Comparison of ENCODE assay signal across 1 cellular context in the genomic region with DNA sequence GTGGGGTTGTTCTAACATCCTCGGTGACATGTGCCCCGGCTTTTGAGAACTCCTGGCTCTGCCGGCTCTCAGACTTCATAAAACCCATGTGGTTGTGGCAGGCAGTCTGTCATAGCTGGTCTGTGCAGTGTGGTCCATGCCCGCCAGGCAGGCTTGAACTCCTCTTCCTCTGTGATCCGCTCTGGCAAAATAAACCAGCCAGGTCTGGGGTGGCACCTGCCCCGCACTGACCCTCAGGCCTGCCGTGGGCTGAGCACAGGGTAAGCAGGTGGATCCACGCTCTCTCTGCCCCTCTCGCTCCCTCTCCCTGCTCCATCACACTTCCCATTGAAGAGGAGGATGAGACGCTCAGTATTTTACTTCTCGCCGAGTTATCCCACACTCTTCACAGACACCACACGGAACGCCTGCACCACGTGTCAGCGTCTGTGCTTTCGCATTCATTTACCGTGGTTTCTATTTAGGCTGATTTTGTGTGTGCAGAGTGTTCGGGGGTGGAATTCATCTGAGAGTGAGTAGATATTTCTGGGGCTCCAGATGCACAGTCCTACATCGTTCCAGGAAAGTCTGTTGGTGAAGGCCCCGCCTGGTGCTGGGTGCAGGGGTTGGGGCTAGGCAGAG.
TF ChIP-seq lines count a peak whose summit lies in the region.

No MANE protein-coding gene starts in this region.

TF ChIP-seq in HepG2, 621 proteins besides CTCF, POLR2A, EP300 and RAD21:
- TF ChIP-seq SPEN (CRISPR knock-in tag; IDR thresholded peaks at IDR 0.05; ENCODE audit: low read depth) (no peak), MTA1 (CRISPR knock-in tag; IDR thresholded peaks at IDR 0.05; ENCODE audit: borderline replicate concordance) (no peak), ZNF136 (CRISPR knock-in tag; IDR thresholded peaks at IDR 0.05; ENCODE audit: low read depth) (no peak), HNF4A (CRISPR knock-in tag; IDR thresholded peaks at IDR 0.05) (no peak), ZNF44 (CRISPR knock-in tag; IDR thresholded peaks at IDR 0.05) (no peak), ZKSCAN5 (CRISPR knock-in tag; IDR thresholded peaks at IDR 0.05) (no peak), SAFB2 (CRISPR knock-in tag; IDR thresholded peaks at IDR 0.05; ENCODE audit: borderline replicate concordance, low read depth) (no peak), MXD4 (CRISPR knock-in tag; IDR thresholded peaks at IDR 0.05) (no peak), ISX (CRISPR knock-in tag; conservative IDR thresholded peaks at IDR 0.05) (no peak), HOXD1 (CRISPR knock-in tag; IDR thresholded peaks at IDR 0.05) (no peak), SATB2 (CRISPR knock-in tag; IDR thresholded peaks at IDR 0.05) (no peak), PHF5A (CRISPR knock-in tag; IDR thresholded peaks at IDR 0.05; ENCODE audit: low read depth, unreplicated experiment) (no peak), HNRNPLL (IDR thresholded peaks at IDR 0.05; ENCODE audit: low read depth, low read length, poor library complexity, severe bottlenecking) (no peak), ZNF605 (CRISPR knock-in tag; IDR thresholded peaks at IDR 0.05) (no peak)
- TF ChIP-seq, protein P1, sequence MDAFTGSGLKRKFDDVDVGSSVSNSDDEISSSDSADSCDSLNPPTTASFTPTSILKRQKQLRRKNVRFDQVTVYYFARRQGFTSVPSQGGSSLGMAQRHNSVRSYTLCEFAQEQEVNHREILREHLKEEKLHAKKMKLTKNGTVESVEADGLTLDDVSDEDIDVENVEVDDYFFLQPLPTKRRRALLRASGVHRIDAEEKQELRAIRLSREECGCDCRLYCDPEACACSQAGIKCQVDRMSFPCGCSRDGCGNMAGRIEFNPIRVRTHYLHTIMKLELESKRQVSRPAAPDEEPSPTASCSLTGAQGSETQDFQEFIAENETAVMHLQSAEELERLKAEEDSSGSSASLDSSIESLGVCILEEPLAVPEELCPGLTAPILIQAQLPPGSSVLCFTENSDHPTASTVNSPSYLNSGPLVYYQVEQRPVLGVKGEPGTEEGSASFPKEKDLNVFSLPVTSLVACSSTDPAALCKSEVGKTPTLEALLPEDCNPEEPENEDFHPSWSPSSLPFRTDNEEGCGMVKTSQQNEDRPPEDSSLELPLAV (CRISPR knock-in tag; conservative IDR thresholded peaks at IDR 0.05; ENCODE audit: low read depth) = no peak
- TF ChIP-seq, protein P2, sequence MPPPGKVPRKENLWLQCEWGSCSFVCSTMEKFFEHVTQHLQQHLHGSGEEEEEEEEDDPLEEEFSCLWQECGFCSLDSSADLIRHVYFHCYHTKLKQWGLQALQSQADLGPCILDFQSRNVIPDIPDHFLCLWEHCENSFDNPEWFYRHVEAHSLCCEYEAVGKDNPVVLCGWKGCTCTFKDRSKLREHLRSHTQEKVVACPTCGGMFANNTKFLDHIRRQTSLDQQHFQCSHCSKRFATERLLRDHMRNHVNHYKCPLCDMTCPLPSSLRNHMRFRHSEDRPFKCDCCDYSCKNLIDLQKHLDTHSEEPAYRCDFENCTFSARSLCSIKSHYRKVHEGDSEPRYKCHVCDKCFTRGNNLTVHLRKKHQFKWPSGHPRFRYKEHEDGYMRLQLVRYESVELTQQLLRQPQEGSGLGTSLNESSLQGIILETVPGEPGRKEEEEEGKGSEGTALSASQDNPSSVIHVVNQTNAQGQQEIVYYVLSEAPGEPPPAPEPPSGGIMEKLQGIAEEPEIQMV (CRISPR knock-in tag; IDR thresholded peaks at IDR 0.05; ENCODE audit: low read depth) = no peak
